Comparison of ENCODE assay signal across 10 cellular contexts in the genomic region with DNA sequence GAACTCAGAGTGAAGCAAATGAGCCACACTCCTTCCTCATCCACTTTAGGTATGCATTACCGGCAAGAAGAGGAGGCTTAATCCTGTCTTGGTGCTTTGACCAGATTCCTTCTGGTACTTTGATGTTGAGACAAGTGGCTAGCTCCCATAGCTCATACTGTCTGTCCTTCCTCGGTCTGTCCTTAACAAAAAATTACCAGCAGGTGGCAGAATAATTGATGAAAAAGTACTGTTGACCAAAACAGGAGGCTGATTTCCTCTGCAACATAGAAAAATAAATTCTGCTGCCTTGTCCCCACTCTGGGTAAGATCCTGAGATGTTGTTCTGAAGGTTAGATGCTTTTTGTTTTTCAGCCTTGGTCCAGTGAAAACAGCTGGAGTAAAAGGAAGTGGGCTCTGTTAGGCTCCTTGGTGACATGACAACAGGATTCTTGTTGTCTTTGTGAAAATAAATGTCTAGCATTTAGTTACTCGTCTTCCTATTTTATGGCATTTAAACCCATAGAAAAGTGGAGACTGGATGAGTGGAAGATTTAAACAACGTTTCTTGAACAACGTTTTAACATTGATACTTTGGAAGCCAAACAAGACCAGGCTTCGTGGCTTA. TPM values are rescaled to one million over a fixed set of nuclear protein-coding genes. Genes with fewer than 3 reads are reported as not detected.
DNase-seq lines count a peak whose midpoint lies in the region; ATAC-seq and TF ChIP-seq lines count a peak whose summit lies in the region.
"Had no signal": no experiment of that assay in that cellular context is flagged by ENCODE, and none has a peak within 500 bp of the region (broad histone marks: within the 10 kb centered on the region; RNA-seq: fewer than 3 reads in every experiment).

No MANE protein-coding gene starts in this region.

- H3K36me3 ChIP-seq in PC-3 (ENCODE audit: low read depth, low read length): no peaks in the 10 kb centered on the region
- no peaks in the 10 kb centered on the region for H3K36me3 ChIP-seq in esophagus muscularis mucosa
- H3K36me3 ChIP-seq: neutrophil had no signal

- no peaks in the 10 kb centered on the region for H3K9me2 ChIP-seq in PC-3 (replicated peaks; ENCODE audit: low read length)

- H3K9ac ChIP-seq in PC-3 (ENCODE audit: low read length): no peak overlapping the region

- 58% methylated on average over 6 of the region's 6 CpGs for WGBS in esophagus muscularis mucosa

- TF ChIP-seq POLR2A in esophagus muscularis mucosa (IDR thresholded peaks at IDR 0.05; ENCODE audit: low read depth): no peak

- CTCF ChIA-PET in PC-3 (lab: Charles Lee): interaction anchor here (0.5 to 1.0 kb wide), 10 partner anchors 12 to 173 kb away, joined by 3 to 10 read pairs (median 4); partner anchors contain the start of genes HJV, LIX1L and PIAS3

- H3K4me2 ChIP-seq in PC-3 (ENCODE audit: low read length): no peak overlapping the region

- TF ChIP-seq EP300 in esophagus muscularis mucosa (IDR thresholded peaks at IDR 0.05): no peak

- H3K4me1 ChIP-seq in PC-3 (ENCODE audit: insufficient read depth, low read length) (peaks cover 11% of the 10 kb centered on the region; the same call in 1 of the 2 replicates), esophagus muscularis mucosa (peaks cover 11 to 26% (median 21%) of the 10 kb centered on the region in 4 donors)

- H4K20me1 ChIP-seq in PC-3 (ENCODE audit: low read length): no peaks in the 10 kb centered on the region

- H3K4me3 ChIP-seq in PC-3 (ENCODE audit: low read length) (no peak overlapping the region), esophagus muscularis mucosa (no peak overlapping the region)

- intact Hi-C loops in PC-3 (cut with micrococcal nuclease) (no loop called here), esophagus muscularis mucosa (cut with DNase I) (no loop called here), posterior cingulate gyrus (cut with DNase I) (no loop called here)

- H3K27me3 ChIP-seq in PC-3 (ENCODE audit: low read length): no peaks in the 10 kb centered on the region
- no peaks in the 10 kb centered on the region for H3K27me3 ChIP-seq in esophagus muscularis mucosa

- peak; percentile 79 for TF ChIP-seq CTCF in PC-3 (conservative IDR thresholded peaks at IDR 0.05; ENCODE audit: low read depth, low read length)
- TF ChIP-seq CTCF in esophagus muscularis mucosa (IDR thresholded peaks at IDR 0.05): peak; percentile 38 to 56 (median 44)

- H3K27ac ChIP-seq in PC-3 (ENCODE audit: low read length) (no peak overlapping the region), esophagus muscularis mucosa (replicated peaks in 1 of 4) (no peak overlapping the region)
- H3K27ac ChIP-seq: neutrophil had no signal

- H3K79me2 ChIP-seq in PC-3 (ENCODE audit: low read length): no peaks in the 10 kb centered on the region

- ATAC-seq in PC-3 (peak; percentile 14), HG02759 (IDR thresholded peaks at IDR 0.05; ENCODE audit: unreplicated experiment) (no peak)

- POLR2A ChIA-PET in PC-3 (lab: Charles Lee; ENCODE audit: unreplicated experiment): interaction anchor here (1.6 kb wide), 1 partner anchor 19 kb away, joined by 6 read pairs; no protein-coding TSS in a partner anchor

- DNase-seq in DMS 273 (lab: John Stamatoyannopoulos, UW; ENCODE audit: unreplicated experiment) (peak; percentile 75), HT1080 (ENCODE audit: low read depth) (peak; percentile 61), PC-3 (peak; percentile 81), esophagus muscularis mucosa (ENCODE audit: extremely low spot score) (no peak), retina (peak; percentile 20), posterior cingulate gyrus (no peak)
- DNase-seq in activated CD8-positive, alpha-beta memory T cell treated with anti-CD3 and anti-CD28 coated beads for 24 hours: no peak

- H3K9me3 ChIP-seq in PC-3 (ENCODE audit: low read length) (no peaks in the 10 kb centered on the region), esophagus muscularis mucosa (no peaks in the 10 kb centered on the region)
- H3K9me3 ChIP-seq: neutrophil had no signal

- 0 out of 2 replicates have a peak overlapping the region, but pooled peaks have one; percentile 7 for H2AFZ ChIP-seq in PC-3 (ENCODE audit: low read length)

- BruUV-seq in PC-3 (replicated peaks; lab: Mats Ljungman, UMichigan): no TSS peak

- H3F3A ChIP-seq in PC-3 (ENCODE audit: low read length, unreplicated experiment): peaks cover 6% of the 10 kb centered on the region

RNA-seq across cellular contexts. Expression of gene HJV, which starts 11.2 kb away (rescaled TPM):
- total RNA-seq in HT1080 (2014; rRNA removed; shearing (Covaris generic)): not detected in 2 replicates
- not detected in 2 replicates for polyA plus RNA-seq in HT1080 (2015; cell fraction: cytosol; rRNA removed)
- polyA plus RNA-seq in HT1080 (2015; cell fraction: nucleus; rRNA removed): not detected in 2 replicates
- total RNA-seq in PC-3 (2014; rRNA removed): not detected in 2 replicates
- not detected for total RNA-seq in esophagus muscularis mucosa
- total RNA-seq: T-helper 1 cell treated with Interleukin-12 subunit alpha and Interleukin-12 subunit beta and Interleukin-4 antibody, amounts not matched to agents 30 ng/mL and 1 ng/mL, for 36 hours had no signal

RNA-seq across cellular contexts. Expression of gene TXNIP, which starts 36.3 kb away (rescaled TPM):
- 10.4 and 11.9 TPM in 2 replicates for total RNA-seq in HT1080 (2014; rRNA removed; shearing (Covaris generic))
- 44.8 and 66.1 TPM in 2 replicates for polyA plus RNA-seq in HT1080 (2015; cell fraction: cytosol; rRNA removed)
- polyA plus RNA-seq in HT1080 (2015; cell fraction: nucleus; rRNA removed): 201 and 248 TPM in 2 replicates
- 45.3 and 66.6 TPM in 2 replicates for total RNA-seq in PC-3 (2014; rRNA removed)
- total RNA-seq in esophagus muscularis mucosa: 1,000 to 10,000 TPM; 1,186 to 4,171 (median 2,482) TPM

Comparison
In these comparisons a context has a peak if more than half of its experiments do, and no peak if none do; other contexts are left out.
1. DNase-seq: peak in DMS 273 (single experiment), HT1080 (single experiment), PC-3 (single experiment) and retina (single experiment); none in esophagus muscularis mucosa (single experiment), posterior cingulate gyrus (0 of 10) and activated CD8-positive, alpha-beta memory T cell treated with anti-CD3 and anti-CD28 coated beads for 24 hours (single experiment).
2. RNA of gene TXNIP, which starts 36.3 kb away (total RNA-seq): 1,186 to 4,171 TPM in esophagus muscularis mucosa; 45.3 to 66.6 TPM in PC-3 and 10.4 to 11.9 TPM in HT1080; every median in the first group is over 10 times any median in the second.